In genomic region chr10:127952918-127953317, GRCh38 we compare ENCODE assay signal across 17 cellular contexts.
"Had no signal": no experiment of that assay in that cellular context is flagged by ENCODE, and none has a peak within 500 bp of the region (broad histone marks: within the 10 kb centered on the region; RNA-seq: fewer than 3 reads in every experiment).

No MANE protein-coding gene starts in this region.

- H3K4me1 ChIP-seq: esophagus muscularis mucosa, foreskin keratinocyte, gastroesophageal sphincter had no signal

- ATAC-seq: foreskin keratinocyte, gastroesophageal sphincter, heart left ventricle, left cardiac atrium had no signal

- H3K27ac ChIP-seq: dorsolateral prefrontal cortex, esophagus muscularis mucosa, foreskin keratinocyte, gastroesophageal sphincter, heart left ventricle, hepatocyte, left ventricle myocardium inferior had no signal

- H3K4me3 ChIP-seq: dorsolateral prefrontal cortex, esophagus muscularis mucosa, gastroesophageal sphincter, heart left ventricle, hepatocyte, left ventricle myocardium inferior, lung had no signal

- H3K27me3 ChIP-seq: dorsolateral prefrontal cortex, esophagus muscularis mucosa, heart left ventricle, hepatocyte had no signal

- H3K36me3 ChIP-seq: esophagus muscularis mucosa, gastroesophageal sphincter, heart left ventricle, left ventricle myocardium inferior had no signal

- H3K9me3 ChIP-seq: left ventricle myocardium inferior had no signal

- DNase-seq: dermis blood vessel endothelial cell; dorsolateral prefrontal cortex; effector CD4-positive, alpha-beta T cell; effector memory CD4-positive, alpha-beta T cell; foreskin keratinocyte; heart left ventricle; hypothalamus; immature natural killer cell; left cardiac atrium; left ventricle myocardium inferior; mammary epithelial cell; mesendoderm; midbrain had no signal
